1 cellular context compared by ENCODE assay signal in genomic region chr16:53465606-53466290, GRCh38.
TF ChIP-seq lines count a peak whose summit lies in the region.

No MANE protein-coding gene starts in this region.

TF ChIP-seq in endothelial cell of umbilical vein, 7 proteins besides CTCF, POLR2A, EP300 and RAD21:
- TF ChIP-seq MAX (IDR thresholded peaks at IDR 0.05; ENCODE audit: insufficient read depth, insufficient read length) (no peak), GATA2 (IDR thresholded peaks at IDR 0.05; ENCODE audit: insufficient read depth, insufficient read length, low read depth, low read length) (peak; percentile 12), FOS (IDR thresholded peaks at IDR 0.05; ENCODE audit: borderline replicate concordance, insufficient read depth, low read length) (peak; percentile 73)
